21 cellular contexts compared by ENCODE assay signal in the genomic region with DNA sequence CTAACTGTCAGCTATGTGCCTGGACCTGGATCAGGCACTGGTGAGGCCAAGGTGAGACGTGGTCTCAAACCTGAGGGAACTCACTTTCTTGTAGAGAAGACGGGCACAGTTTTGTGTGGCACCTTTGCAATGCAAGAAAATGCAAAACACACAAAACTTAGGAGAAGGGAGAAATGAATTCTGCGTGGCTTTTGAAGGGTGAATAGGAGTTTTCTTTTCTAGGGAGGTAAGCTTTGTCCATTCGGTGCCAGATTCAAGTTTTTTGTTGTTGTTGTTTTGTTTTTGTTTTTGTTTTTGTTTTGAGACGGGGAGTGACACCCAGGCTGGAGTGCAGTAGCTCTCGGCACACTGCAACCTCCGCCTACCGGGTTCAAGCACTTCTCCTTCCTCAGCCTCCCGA. TPM values are rescaled to one million over a fixed set of nuclear protein-coding genes. Genes with fewer than 3 reads are reported as not detected.
DNase-seq lines count a peak whose midpoint lies in the region; ATAC-seq and TF ChIP-seq lines count a peak whose summit lies in the region.
"Had no signal": no experiment of that assay in that cellular context is flagged by ENCODE, and none has a peak within 500 bp of the region (broad histone marks: within the 10 kb centered on the region; RNA-seq: fewer than 3 reads in every experiment).

No MANE protein-coding gene starts in this region.

- WGBS in upper lobe of left lung, 2 donors: 82 to 84% methylated on average over 9 of the region's 9 CpGs

- no peak overlapping the region for H2AFZ ChIP-seq in parathyroid adenoma
- H2AFZ ChIP-seq: hepatocyte had no signal

- H3K27me3 ChIP-seq in parathyroid adenoma (ENCODE audit: control insufficient read depth, insufficient read depth, low read length) (no peaks in the 10 kb centered on the region), upper lobe of left lung (peaks cover 0 to 4% (median 0%) of the 10 kb centered on the region in 4 donors), left lung (peaks cover 0 to 39% of the 10 kb centered on the region in 2 donors)
- H3K27me3 ChIP-seq: cardiac muscle cell, hepatocyte had no signal

- H3K27ac ChIP-seq in parathyroid adenoma (peak overlapping the region; percentile 83), upper lobe of left lung (peak overlapping the region in 2 of 4 donors; percentile 6 to 43), left lung (no peak overlapping the region)
- H3K27ac ChIP-seq: cardiac muscle cell, left ventricle myocardium inferior, VCaP had no signal

- H3K4me2 ChIP-seq in parathyroid adenoma (ENCODE audit: low read length): peak overlapping the region; percentile 74
- H3K4me2 ChIP-seq: hepatocyte had no signal

- H3K9me3 ChIP-seq in ES-I3 (ENCODE audit: control insufficient read depth, insufficient read depth, low read length): no peaks in the 10 kb centered on the region
- H3K9me3 ChIP-seq in iPS-18c (ENCODE audit: control insufficient read depth, insufficient read depth, low read length): no peaks in the 10 kb centered on the region
- H3K9me3 ChIP-seq in parathyroid adenoma (ENCODE audit: control insufficient read depth, low read length): no peaks in the 10 kb centered on the region
- H3K9me3 ChIP-seq in upper lobe of left lung: no peaks in the 10 kb centered on the region
- H3K9me3 ChIP-seq in left lung: no peaks in the 10 kb centered on the region
- H3K9me3 ChIP-seq: left ventricle myocardium inferior had no signal

- TF ChIP-seq CTCF in WTC11 (IDR thresholded peaks at IDR 0.05) (no peak), parathyroid adenoma (IDR thresholded peaks at IDR 0.05) (no peak), upper lobe of left lung (IDR thresholded peaks at IDR 0.05) (no peak), left lung (IDR thresholded peaks at IDR 0.05) (no peak)

- TF ChIP-seq POLR2A in upper lobe of left lung (IDR thresholded peaks at IDR 0.05): no peak

- no peak overlapping the region for H3K4me3 Mint-ChIP-seq in WTC11
- H3K4me3 Mint-ChIP-seq: activated CD8-positive, alpha-beta T cell treated with anti-CD3 and anti-CD28 coated beads for 36 hours; activated naive CD8-positive, alpha-beta T cell treated with anti-CD3 and anti-CD28 coated beads, Interleukin-2, amount 10 ng/mL, durations not matched to agents 7 days and 5 days; natural killer cell treated with Interleukin-12 subunit alpha and Interleukin-12 subunit beta and Interleukin-15 and Interleukin-18, amount 100 ng/mL, for 72 hours had no signal

- H3K9me3 Mint-ChIP-seq in WTC11: 0 out of 2 replicates have a peak, but pooled peaks cover under 1% of the 10 kb centered on the region
- H3K9me3 Mint-ChIP-seq: activated CD8-positive, alpha-beta T cell treated with anti-CD3 and anti-CD28 coated beads for 36 hours; activated naive CD8-positive, alpha-beta T cell treated with anti-CD3 and anti-CD28 coated beads, Interleukin-2, amount 10 ng/mL, durations not matched to agents 7 days and 5 days; natural killer cell treated with Interleukin-12 subunit alpha and Interleukin-12 subunit beta and Interleukin-15 and Interleukin-18, amount 100 ng/mL, for 72 hours had no signal

- H3K9ac ChIP-seq in ES-I3 (ENCODE audit: low read depth, low read length): 0 out of 2 replicates have a peak overlapping the region, but pooled peaks have one; percentile 83
- H3K9ac ChIP-seq in parathyroid adenoma: no peak overlapping the region

- H3K4me3 ChIP-seq in iPS-18c (ENCODE audit: insufficient read depth, low read depth, low read length): peak overlapping the region; percentile 74; the same call in 1 of the 2 replicates
- H3K4me3 ChIP-seq in parathyroid adenoma (ENCODE audit: low read depth, low read length): no peak overlapping the region
- no peak overlapping the region for H3K4me3 ChIP-seq in upper lobe of left lung
- H3K4me3 ChIP-seq in left lung: peak overlapping the region in 1 of 2 donors; percentile 47

- peak overlapping the region; percentile 39; the same call in 1 of the 2 replicates for H3K27ac Mint-ChIP-seq in WTC11
- H3K27ac Mint-ChIP-seq: activated CD8-positive, alpha-beta T cell treated with anti-CD3 and anti-CD28 coated beads for 36 hours; activated naive CD8-positive, alpha-beta T cell treated with anti-CD3 and anti-CD28 coated beads, Interleukin-2, amount 10 ng/mL, durations not matched to agents 7 days and 5 days; natural killer cell treated with Interleukin-12 subunit alpha and Interleukin-12 subunit beta and Interleukin-15 and Interleukin-18, amount 100 ng/mL, for 72 hours had no signal

- H3K4me1 ChIP-seq in ES-I3 (ENCODE audit: insufficient read depth, low read length): peaks cover 12% of the 10 kb centered on the region
- peaks cover 25% of the 10 kb centered on the region for H3K4me1 ChIP-seq in parathyroid adenoma
- peaks cover 10 to 17% (median 15%) of the 10 kb centered on the region in 4 donors for H3K4me1 ChIP-seq in upper lobe of left lung
- peaks cover 3 to 5% of the 10 kb centered on the region in 2 donors for H3K4me1 ChIP-seq in left lung

- H3K36me3 ChIP-seq in ES-I3 (ENCODE audit: insufficient read depth, low read length) (peaks cover 5% of the 10 kb centered on the region; the same call in 1 of the 2 replicates), parathyroid adenoma (ENCODE audit: control insufficient read depth, insufficient read depth, low read length) (no peaks in the 10 kb centered on the region), upper lobe of left lung (no peaks in the 10 kb centered on the region), left lung (no peaks in the 10 kb centered on the region)
- H3K36me3 ChIP-seq: cardiac muscle cell, left ventricle myocardium inferior had no signal

- no peaks in the 10 kb centered on the region for H3K27me3 Mint-ChIP-seq in WTC11 (ENCODE audit: low read depth)

- POLR2A ChIA-PET in WTC11 (lab: Charles Lee): interaction anchor here (0.5 kb wide), 1 partner anchor 549 kb away, joined by 6 read pairs; no protein-coding TSS in a partner anchor

- peaks cover 28% of the 10 kb centered on the region for H3K4me1 Mint-ChIP-seq in WTC11

- ATAC-seq in WTC11 (no peak), upper lobe of left lung (ENCODE audit: low FRiP score in 2 of 2) (no peak), GM18867 (IDR thresholded peaks at IDR 0.05; ENCODE audit: unreplicated experiment) (no peak), left lung (no peak)
- ATAC-seq: activated CD8-positive, alpha-beta T cell treated with anti-CD3 and anti-CD28 coated beads for 36 hours; natural killer cell treated with Interleukin-12 subunit alpha and Interleukin-12 subunit beta and Interleukin-15 and Interleukin-18, amount 100 ng/mL, for 72 hours had no signal

- intact Hi-C loops in left lung (cut with DNase I): no loop called here

- peaks cover 5% of the 10 kb centered on the region for H3K79me2 ChIP-seq in parathyroid adenoma

- peaks cover 25% of the 10 kb centered on the region for H3K36me3 Mint-ChIP-seq in WTC11
- H3K36me3 Mint-ChIP-seq: activated naive CD8-positive, alpha-beta T cell treated with anti-CD3 and anti-CD28 coated beads, Interleukin-2, amount 10 ng/mL, durations not matched to agents 7 days and 5 days; natural killer cell treated with Interleukin-12 subunit alpha and Interleukin-12 subunit beta and Interleukin-15 and Interleukin-18, amount 100 ng/mL, for 72 hours had no signal

- DNase-seq in WTC11 (ENCODE audit: low spot score) (no peak), upper lobe of left lung (no peak), left lung (no peak), NCI-H446 (lab: John Stamatoyannopoulos, UW) (no peak)
- DNase-seq: activated CD8-positive, alpha-beta T cell treated with anti-CD3 and anti-CD28 coated beads for 36 hours; activated naive CD8-positive, alpha-beta T cell treated with anti-CD3 and anti-CD28 coated beads, Interleukin-2, amount 10 ng/mL, durations not matched to agents 7 days and 5 days; effector CD4-positive, alpha-beta T cell; GF-D8; GOT3; left ventricle myocardium inferior; NCI-H2029 treated with DMSO at 0.1 percent for 48 hours; retina had no signal

- CTCF ChIA-PET in WTC11 (lab: Charles Lee): interaction anchor here (1.3 kb wide), 1 partner anchor 103 kb away, joined by 3 read pairs; no protein-coding TSS in a partner anchor

- no peak for TF ChIP-seq EP300 in upper lobe of left lung (IDR thresholded peaks at IDR 0.05)

TF ChIP-seq in WTC11, 78 proteins besides CTCF, POLR2A, EP300 and RAD21:
- TF ChIP-seq, protein P1, sequence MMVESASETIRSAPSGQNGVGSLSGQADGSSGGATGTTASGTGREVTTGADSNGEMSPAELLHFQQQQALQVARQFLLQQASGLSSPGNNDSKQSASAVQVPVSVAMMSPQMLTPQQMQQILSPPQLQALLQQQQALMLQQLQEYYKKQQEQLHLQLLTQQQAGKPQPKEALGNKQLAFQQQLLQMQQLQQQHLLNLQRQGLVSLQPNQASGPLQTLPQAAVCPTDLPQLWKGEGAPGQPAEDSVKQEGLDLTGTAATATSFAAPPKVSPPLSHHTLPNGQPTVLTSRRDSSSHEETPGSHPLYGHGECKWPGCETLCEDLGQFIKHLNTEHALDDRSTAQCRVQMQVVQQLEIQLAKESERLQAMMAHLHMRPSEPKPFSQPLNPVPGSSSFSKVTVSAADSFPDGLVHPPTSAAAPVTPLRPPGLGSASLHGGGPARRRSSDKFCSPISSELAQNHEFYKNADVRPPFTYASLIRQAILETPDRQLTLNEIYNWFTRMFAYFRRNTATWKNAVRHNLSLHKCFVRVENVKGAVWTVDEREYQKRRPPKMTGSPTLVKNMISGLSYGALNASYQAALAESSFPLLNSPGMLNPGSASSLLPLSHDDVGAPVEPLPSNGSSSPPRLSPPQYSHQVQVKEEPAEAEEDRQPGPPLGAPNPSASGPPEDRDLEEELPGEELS (CRISPR knock-in tag; IDR thresholded peaks at IDR 0.05): no peak
- TF ChIP-seq, protein P2, sequence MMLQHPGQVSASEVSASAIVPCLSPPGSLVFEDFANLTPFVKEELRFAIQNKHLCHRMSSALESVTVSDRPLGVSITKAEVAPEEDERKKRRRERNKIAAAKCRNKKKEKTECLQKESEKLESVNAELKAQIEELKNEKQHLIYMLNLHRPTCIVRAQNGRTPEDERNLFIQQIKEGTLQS (CRISPR knock-in tag; conservative IDR thresholded peaks at IDR 0.05): no peak

RNA-seq across cellular contexts. Expression of a gene that starts 1.4 kb away (rescaled TPM):
- total RNA-seq in WTC11 (2021): 52.8 to 58.5 TPM (median 57.0 TPM) in 3 replicates
- 10 to 100 TPM; 25.1 to 64.1 (median 35.1) TPM for total RNA-seq in upper lobe of left lung
- total RNA-seq in left lung: 10 to 100 TPM; 33.8 to 41.5 TPM
- total RNA-seq: activated CD8-positive, alpha-beta T cell treated with anti-CD3 and anti-CD28 coated beads for 36 hours; activated naive CD8-positive, alpha-beta T cell treated with anti-CD3 and anti-CD28 coated beads, Interleukin-2, amount 10 ng/mL, durations not matched to agents 7 days and 5 days; natural killer cell treated with Interleukin-12 subunit alpha and Interleukin-12 subunit beta and Interleukin-15 and Interleukin-18, amount 100 ng/mL, for 72 hours; OCI-LY7 had no signal
